8 cellular contexts compared by ENCODE assay signal in genomic region chr17:21283482-21284318, GRCh38. TPM values are rescaled to one million over a fixed set of nuclear protein-coding genes. Genes with fewer than 3 reads are reported as not detected.
A peak's percentile ranks its signal among the peaks of the same experiment; 100 is the strongest.
DNase-seq lines count a peak whose midpoint lies in the region; ATAC-seq and TF ChIP-seq lines count a peak whose summit lies in the region.

No MANE protein-coding gene starts in this region.

- POLR2A ChIA-PET in A673 (lab: Charles Lee; ENCODE audit: low non-redundant PET), result no interaction called here

- H3K27ac ChIP-seq in A673 (ENCODE audit: low read depth, low read length, poor library complexity, severe bottlenecking) (no peak overlapping the region), iPS-18a (ENCODE audit: low read length) (no peak overlapping the region)

- DNase-seq in A673 (ENCODE audit: low spot score) (no peak), NCI-H226 (no peak)
- DNase-seq in activated naive CD4-positive, alpha-beta T cell treated with anti-CD3 and anti-CD28 coated beads, Interleukin-2, amount 50 U/mL, for 72 hours (ENCODE audit: low spot score in 2 of 2), result no peak
- no peak for DNase-seq in stimulated activated effector memory CD8-positive, alpha-beta T cell treated with anti-CD3 and anti-CD28 coated beads, Interleukin-12 subunit alpha, Interleukin-12 subunit beta, amount 100 ng/mL, for 72 hours (ENCODE audit: low spot score in 2 of 2)

- H3K36me3 Mint-ChIP-seq in activated naive CD4-positive, alpha-beta T cell treated with anti-CD3 and anti-CD28 coated beads, Interleukin-2, amount 50 U/mL, for 72 hours, result peaks cover 18 to 21% of the 10 kb centered on the region in 2 donors
- peaks cover 32% of the 10 kb centered on the region for H3K36me3 Mint-ChIP-seq in stimulated activated effector memory CD8-positive, alpha-beta T cell treated with anti-CD3 and anti-CD28 coated beads, Interleukin-12 subunit alpha, Interleukin-12 subunit beta, amount 100 ng/mL, for 72 hours

- H3K9ac ChIP-seq in iPS-18a (ENCODE audit: low read length), result no peak overlapping the region

- H3K9me3 ChIP-seq in A673 (ENCODE audit: low read depth, low read length, poor library complexity, severe bottlenecking) (no peaks in the 10 kb centered on the region), iPS-18a (ENCODE audit: control insufficient read depth, low read depth, low read length) (no peaks in the 10 kb centered on the region)

- peaks cover 68% of the 10 kb centered on the region for H3K4me1 Mint-ChIP-seq in stimulated activated effector memory CD8-positive, alpha-beta T cell treated with anti-CD3 and anti-CD28 coated beads, Interleukin-12 subunit alpha, Interleukin-12 subunit beta, amount 100 ng/mL, for 72 hours

- peak overlapping the region in 1 of 2 donors; percentile 90 for H3K27ac Mint-ChIP-seq in activated naive CD4-positive, alpha-beta T cell treated with anti-CD3 and anti-CD28 coated beads, Interleukin-2, amount 50 U/mL, for 72 hours
- H3K27ac Mint-ChIP-seq in stimulated activated effector memory CD8-positive, alpha-beta T cell treated with anti-CD3 and anti-CD28 coated beads, Interleukin-12 subunit alpha, Interleukin-12 subunit beta, amount 100 ng/mL, for 72 hours, result peak overlapping the region; percentile 89

- peak overlapping the region; percentile 99 for H3K4me3 Mint-ChIP-seq in stimulated activated effector memory CD8-positive, alpha-beta T cell treated with anti-CD3 and anti-CD28 coated beads, Interleukin-12 subunit alpha, Interleukin-12 subunit beta, amount 100 ng/mL, for 72 hours

- H3K36me3 ChIP-seq in A673 (ENCODE audit: insufficient read depth, low read length, poor library complexity, severe bottlenecking), result no peaks in the 10 kb centered on the region
- H3K36me3 ChIP-seq in iPS-18a (ENCODE audit: control insufficient read depth, low read depth, low read length), result no peaks in the 10 kb centered on the region

- H3K4me1 ChIP-seq in A673 (ENCODE audit: insufficient read depth, low read length, poor library complexity, severe bottlenecking) (peaks cover 34% of the 10 kb centered on the region), iPS-18a (ENCODE audit: control insufficient read depth, low read depth, low read length) (peaks cover 11% of the 10 kb centered on the region)

- no peak for TF ChIP-seq CTCF in A673 (conservative IDR thresholded peaks at IDR 0.05; ENCODE audit: low read depth, low read length)

- intact Hi-C loops in A673 (cut with micrococcal nuclease; ENCODE audit: unreplicated experiment), result loop anchor here (2.0 to 5.0 kb wide), 2 partner anchors 174 to 241 kb away; partner anchors contain the start of gene USP22

- H3K9me3 Mint-ChIP-seq in activated naive CD4-positive, alpha-beta T cell treated with anti-CD3 and anti-CD28 coated beads, Interleukin-2, amount 50 U/mL, for 72 hours, result no peaks in the 10 kb centered on the region
- H3K9me3 Mint-ChIP-seq in stimulated activated effector memory CD8-positive, alpha-beta T cell treated with anti-CD3 and anti-CD28 coated beads, Interleukin-12 subunit alpha, Interleukin-12 subunit beta, amount 100 ng/mL, for 72 hours, result no peaks in the 10 kb centered on the region

- H3K27me3 ChIP-seq in A673 (replicated peaks; ENCODE audit: insufficient read depth, low read depth, low read length, poor library complexity) (no peaks in the 10 kb centered on the region), iPS-18a (ENCODE audit: control insufficient read depth, insufficient read depth, low read length) (peaks cover 11% of the 10 kb centered on the region)

- H3K4me3 ChIP-seq in A673 (ENCODE audit: low read depth, low read length, poor library complexity, severe bottlenecking) (peak overlapping the region; percentile 88), iPS-18a (ENCODE audit: low read length) (peak overlapping the region; percentile 29)

- ATAC-seq in GM18519 (IDR thresholded peaks at IDR 0.05; ENCODE audit: low FRiP score, unreplicated experiment), result peak; percentile 5
- ATAC-seq in HG03354 (IDR thresholded peaks at IDR 0.05; ENCODE audit: poor library complexity, severe bottlenecking, unreplicated experiment), result peak; percentile 10
- ATAC-seq in activated naive CD4-positive, alpha-beta T cell treated with anti-CD3 and anti-CD28 coated beads, Interleukin-2, amount 50 U/mL, for 72 hours, result peak; percentile 1 to 10
- peak; percentile 5 for ATAC-seq in stimulated activated effector memory CD8-positive, alpha-beta T cell treated with anti-CD3 and anti-CD28 coated beads, Interleukin-12 subunit alpha, Interleukin-12 subunit beta, amount 100 ng/mL, for 72 hours
- ATAC-seq in GM21825 (IDR thresholded peaks at IDR 0.05; ENCODE audit: unreplicated experiment), result no peak

- CTCF ChIA-PET in A673 (lab: Charles Lee), result no interaction called here

- no TSS peak for BruUV-seq in A673 (replicated peaks; lab: Mats Ljungman, UMichigan)

RNA-seq across cellular contexts. Expression of gene MAP2K3, which starts 0.8 kb away (rescaled TPM):
- 39.0 and 44.0 TPM in 2 replicates for total RNA-seq in A673 (2021)
- 100 to 1,000 TPM; 101 to 130 TPM for total RNA-seq in activated naive CD4-positive, alpha-beta T cell treated with anti-CD3 and anti-CD28 coated beads, Interleukin-2, amount 50 U/mL, for 72 hours

RNA-seq across cellular contexts. Expression of gene NATD1, which starts 30.5 kb away (rescaled TPM):
- total RNA-seq in A673 (2021), result 0.75 and 2.3 TPM in 2 replicates
- 1 to 10 TPM; 2.6 to 2.9 TPM for total RNA-seq in activated naive CD4-positive, alpha-beta T cell treated with anti-CD3 and anti-CD28 coated beads, Interleukin-2, amount 50 U/mL, for 72 hours
